In genomic region chr19:9323919-9324583, GRCh38 we compare ENCODE assay signal across 8 cellular contexts. TPM values are rescaled to one million over a fixed set of nuclear protein-coding genes. Genes with fewer than 3 reads are reported as not detected.
DNase-seq lines count a peak whose midpoint lies in the region; ATAC-seq, FAIRE-seq and TF ChIP-seq lines count a peak whose summit lies in the region.

ZNF559 (plus strand) TSS chr19:9324179; CDS start chr19:9338550, 14,371 bp downstream.

- H3K4me3 Mint-ChIP-seq in endothelial cell (ENCODE audit: unreplicated experiment), result peak within 1 kb of the TSS; percentile 89

- FAIRE-seq in D721Med (lab: Jason Lieb, UNC), result no peak

- peak; percentile 23 for TF ChIP-seq CTCF in D721Med (IDR thresholded peaks at IDR 0.05; ENCODE audit: insufficient read depth, missing control alignments)
- TF ChIP-seq CTCF in endothelial cell (IDR thresholded peaks at IDR 0.05; ENCODE audit: unreplicated experiment), result peak; percentile 35

- ATAC-seq in GM21390 (IDR thresholded peaks at IDR 0.05; ENCODE audit: unreplicated experiment), result peak; percentile 95

- H3K9ac ChIP-seq in HUES48 (ENCODE audit: low read depth, low read length) (peak within 1 kb of the TSS; percentile 85), NT2/D1 (ENCODE audit: insufficient read length, low read depth) (peak within 1 kb of the TSS; percentile 89)

- H3K4me1 ChIP-seq in HUES48 (ENCODE audit: control insufficient read depth, insufficient read depth, low read length), result no peaks in the 10 kb centered on the region
- H3K4me1 ChIP-seq in NT2/D1 (ENCODE audit: insufficient read depth, insufficient read length), result no peaks in the 10 kb centered on the region

- no peak within 1 kb of the TSS for H3K27ac Mint-ChIP-seq in endothelial cell (ENCODE audit: unreplicated experiment)

- peak; percentile 65 for DNase-seq in D721Med (ENCODE audit: insufficient read length, low spot score)
- peak; percentile 96 for DNase-seq in NT2/D1 (ENCODE audit: low read depth, low spot score)
- peak; percentile 89 for DNase-seq in activated CD8-positive, alpha-beta memory T cell treated with anti-CD3 and anti-CD28 coated beads, Interleukin-2, amount 50 U/mL, for 24 hours (ENCODE audit: extremely low read depth)
- peak; percentile 79 for DNase-seq in endothelial cell (ENCODE audit: low spot score)
- peak; percentile 85 for DNase-seq in middle frontal gyrus (ENCODE audit: extremely low spot score, low spot score)
- peak; percentile 91 to 96 for DNase-seq in stimulated activated CD8-positive, alpha-beta memory T cell treated with anti-CD3 and anti-CD28 coated beads, Interleukin-2, amount 100 ng/mL, for 1 hour (ENCODE audit: low read depth in 2 of 2)

- H3K27me3 ChIP-seq in HUES48 (ENCODE audit: control insufficient read depth, insufficient read depth, low read length) (no peaks in the 10 kb centered on the region), NT2/D1 (ENCODE audit: insufficient read depth, insufficient read length) (no peaks in the 10 kb centered on the region)

- H3K4me1 Mint-ChIP-seq in endothelial cell (ENCODE audit: unreplicated experiment), result no peaks in the 10 kb centered on the region

- peaks cover 43% of the 10 kb centered on the region for H3K36me3 Mint-ChIP-seq in endothelial cell (ENCODE audit: low read depth, unreplicated experiment)

- H3K9me3 ChIP-seq in HUES48 (ENCODE audit: control insufficient read depth, insufficient read depth, low read length) (peaks cover 52% of the 10 kb centered on the region), NT2/D1 (ENCODE audit: insufficient read depth, low read length) (peaks cover 48% of the 10 kb centered on the region)

- H3K27ac ChIP-seq in HUES48 (ENCODE audit: low read depth, low read length), result peak within 1 kb of the TSS; percentile 91

- peak within 1 kb of the TSS; percentile 80 for H3K4me3 ChIP-seq in HUES48 (ENCODE audit: low read depth, low read length)
- peak within 1 kb of the TSS; percentile 81 for H3K4me3 ChIP-seq in NT2/D1 (ENCODE audit: insufficient read length, low read depth)

- H3K9me3 Mint-ChIP-seq in endothelial cell (ENCODE audit: unreplicated experiment), result peaks cover 30% of the 10 kb centered on the region

- peaks cover 14% of the 10 kb centered on the region for H3K36me3 ChIP-seq in HUES48 (ENCODE audit: control insufficient read depth, insufficient read depth, low read length)
- H3K36me3 ChIP-seq in NT2/D1 (ENCODE audit: insufficient read depth, insufficient read length, low read length), result peaks cover 30% of the 10 kb centered on the region

- peaks cover 10% of the 10 kb centered on the region for H3K27me3 Mint-ChIP-seq in endothelial cell (ENCODE audit: unreplicated experiment)

RNA-seq across cellular contexts. Expression of gene ZNF559, which starts in this region (rescaled TPM):
- total RNA-seq in endothelial cell (ENCODE audit: unreplicated experiment), result 6.8 TPM

Comparison
In these comparisons a context has a peak if more than half of its experiments do, and no peak if none do; other contexts are left out.
1. Peak in every context shown above with its lines: DNase-seq, ATAC-seq, H3K4me3 ChIP-seq and H3K27ac ChIP-seq.